Comparison of ENCODE assay signal across 19 cellular contexts in genomic region chr7:31335161-31335888, GRCh38. TPM values are rescaled to one million over a fixed set of nuclear protein-coding genes. Genes with fewer than 3 reads are reported as not detected.
"Had no signal": no experiment of that assay in that cellular context is flagged by ENCODE, and none has a peak within 500 bp of the region (broad histone marks: within the 10 kb centered on the region; RNA-seq: fewer than 3 reads in every experiment).

No MANE protein-coding gene starts in this region.

- DNase-seq: activated CD4-positive, alpha-beta T cell treated with anti-CD3 and anti-CD28 coated beads for 4 hours; activated CD8-positive, alpha-beta memory T cell treated with anti-CD3 and anti-CD28 coated beads, Interleukin-2, amount 50 U/mL, for 48 hours; activated CD8-positive, alpha-beta T cell treated with anti-CD3 and anti-CD28 coated beads, Interleukin-2, amount 10 ng/mL, durations not matched to agents 7 days and 5 days; activated naive CD4-positive, alpha-beta T cell treated with Interleukin-2 at 50 U/mL for 16 hours; activated naive CD8-positive, alpha-beta T cell treated with anti-CD3 and anti-CD28 coated beads, Interleukin-2, amount 50 U/mL, for 24 hours; colonic mucosa; effector memory CD8-positive, alpha-beta T cell; hypothalamus; midbrain; T1000; thyroid gland had no signal

- H3K36me3 Mint-ChIP-seq: stimulated activated effector memory CD8-positive, alpha-beta T cell treated with anti-CD3 and anti-CD28 coated beads, Interleukin-12 subunit alpha, Interleukin-12 subunit beta, amount 100 ng/mL, for 72 hours had no signal

- H3K9me3 ChIP-seq: colonic mucosa, thyroid gland had no signal

- H3K4me1 ChIP-seq: colonic mucosa had no signal

- H3K36me3 ChIP-seq: cardiac muscle cell, colonic mucosa, thyroid gland had no signal

- ATAC-seq: activated CD8-positive, alpha-beta T cell treated with anti-CD3 and anti-CD28 coated beads, Interleukin-2, amount 10 ng/mL, durations not matched to agents 7 days and 5 days; activated naive CD8-positive, alpha-beta T cell treated with anti-CD3 and anti-CD28 coated beads, Interleukin-2, amount 50 U/mL, for 24 hours; effector memory CD8-positive, alpha-beta T cell had no signal

- H3K4me3 Mint-ChIP-seq: activated CD8-positive, alpha-beta T cell treated with anti-CD3 and anti-CD28 coated beads, Interleukin-2, amount 10 ng/mL, durations not matched to agents 7 days and 5 days; activated naive CD8-positive, alpha-beta T cell treated with anti-CD3 and anti-CD28 coated beads, Interleukin-2, amount 50 U/mL, for 24 hours; activated T-helper 1 cell treated with anti-CD3 and anti-CD28 coated beads, Interleukin-12 subunit alpha, Interleukin-12 subunit beta, Interleukin-2, Interleukin-4 antibody, amounts not matched to agents 30 ng/mL and 10 ng/mL and 1 ng/mL, durations not matched to agents 14 hours and 24 hours and 36 hours; effector memory CD8-positive, alpha-beta T cell; stimulated activated effector memory CD8-positive, alpha-beta T cell treated with anti-CD3 and anti-CD28 coated beads, Interleukin-12 subunit alpha, Interleukin-12 subunit beta, amount 100 ng/mL, for 72 hours had no signal

- H3K4me3 ChIP-seq: thyroid gland had no signal

- H3K4me1 Mint-ChIP-seq: activated naive CD8-positive, alpha-beta T cell treated with anti-CD3 and anti-CD28 coated beads, Interleukin-2, amount 50 U/mL, for 24 hours; stimulated activated effector memory CD8-positive, alpha-beta T cell treated with anti-CD3 and anti-CD28 coated beads, Interleukin-12 subunit alpha, Interleukin-12 subunit beta, amount 100 ng/mL, for 72 hours had no signal

- H3K27ac ChIP-seq: cardiac muscle cell, colonic mucosa, thyroid gland, VCaP had no signal

- H3K9me3 Mint-ChIP-seq: activated T-helper 1 cell treated with anti-CD3 and anti-CD28 coated beads, Interleukin-12 subunit alpha, Interleukin-12 subunit beta, Interleukin-2, Interleukin-4 antibody, amounts not matched to agents 30 ng/mL and 10 ng/mL and 1 ng/mL, durations not matched to agents 14 hours and 24 hours and 36 hours had no signal

- H3K27ac Mint-ChIP-seq: activated CD8-positive, alpha-beta T cell treated with anti-CD3 and anti-CD28 coated beads, Interleukin-2, amount 10 ng/mL, durations not matched to agents 7 days and 5 days; activated naive CD8-positive, alpha-beta T cell treated with anti-CD3 and anti-CD28 coated beads, Interleukin-2, amount 50 U/mL, for 24 hours; activated T-helper 1 cell treated with anti-CD3 and anti-CD28 coated beads, Interleukin-12 subunit alpha, Interleukin-12 subunit beta, Interleukin-2, Interleukin-4 antibody, amounts not matched to agents 30 ng/mL and 10 ng/mL and 1 ng/mL, durations not matched to agents 14 hours and 24 hours and 36 hours; effector memory CD8-positive, alpha-beta T cell; stimulated activated effector memory CD8-positive, alpha-beta T cell treated with anti-CD3 and anti-CD28 coated beads, Interleukin-12 subunit alpha, Interleukin-12 subunit beta, amount 100 ng/mL, for 72 hours had no signal

RNA-seq across cellular contexts. Expression of gene NEUROD6, which starts 5.2 kb away (rescaled TPM):
- total RNA-seq: activated CD8-positive, alpha-beta T cell treated with anti-CD3 and anti-CD28 coated beads, Interleukin-2, amount 10 ng/mL, durations not matched to agents 7 days and 5 days; activated T-helper 1 cell treated with anti-CD3 and anti-CD28 coated beads, Interleukin-12 subunit alpha, Interleukin-12 subunit beta, Interleukin-2, Interleukin-4 antibody, amounts not matched to agents 30 ng/mL and 10 ng/mL and 1 ng/mL, durations not matched to agents 14 hours and 24 hours and 36 hours; astrocyte; cardiac muscle cell; colonic mucosa; epithelial cell of proximal tubule; glomerular endothelial cell; lower leg skin; thyroid gland had no signal
- polyA plus RNA-seq: cardiac muscle cell had no signal
